Comparison of ENCODE assay signal across 13 cellular contexts in genomic region chr18:68733693-68734092, GRCh38. TPM values are rescaled to one million over a fixed set of nuclear protein-coding genes. Genes with fewer than 3 reads are reported as not detected.
A peak's percentile ranks its signal among the peaks of the same experiment; 100 is the strongest.
DNase-seq lines count a peak whose midpoint lies in the region; ATAC-seq, FAIRE-seq and TF ChIP-seq lines count a peak whose summit lies in the region.
"Had no signal": no experiment of that assay in that cellular context is flagged by ENCODE, and none has a peak within 500 bp of the region (broad histone marks: within the 10 kb centered on the region; RNA-seq: fewer than 3 reads in every experiment).

No MANE protein-coding gene starts in this region.

- H3K27me3 ChIP-seq in gastrocnemius medialis: no peaks in the 10 kb centered on the region
- H3K27me3 ChIP-seq: left lung had no signal

- no peaks in the 10 kb centered on the region for H3K36me3 Mint-ChIP-seq in activated T-cell treated with anti-CD3 and anti-CD28 coated beads, Interleukin-2, amount 50 U/mL, for 72 hours (ENCODE audit: insufficient read depth in 2 of 2)

- H3K4me3 ChIP-seq in A549: no peak overlapping the region
- no peak overlapping the region for H3K4me3 ChIP-seq in HEK293 (ENCODE audit: low read depth, low read length)
- H3K4me3 ChIP-seq in fibroblast of mammary gland (ENCODE audit: control insufficient read depth, low read depth, low read length): no peak overlapping the region
- H3K4me3 ChIP-seq in gastrocnemius medialis: no peak overlapping the region
- H3K4me3 ChIP-seq: left lung had no signal

- no peak for TF ChIP-seq RAD21 in A549 (conservative IDR thresholded peaks at IDR 0.05 in 1 of 2, IDR thresholded peaks at IDR 0.05 in 1 of 2)

- WGBS in A549 (ENCODE audit: missing lambda C conversion rate): 5% methylated on average over 6 of the region's 6 CpGs

- TF ChIP-seq CTCF in A549 (IDR thresholded peaks at IDR 0.05) (no peak), HEK293 (tag by site-specific recombination; IDR thresholded peaks at IDR 0.05) (no peak), RWPE1 (conservative IDR thresholded peaks at IDR 0.05; ENCODE audit: low read depth) (0 out of 2 replicates have a peak, but pooled peaks have one; percentile 13), fibroblast of mammary gland (conservative IDR thresholded peaks at IDR 0.05; ENCODE audit: control insufficient read depth, insufficient read depth, low read depth, low read length) (no peak), gastrocnemius medialis (IDR thresholded peaks at IDR 0.05 in 4 of 5, conservative IDR thresholded peaks at IDR 0.05 in 1 of 5) (no peak)

- H3K27ac Mint-ChIP-seq in activated T-cell treated with anti-CD3 and anti-CD28 coated beads, Interleukin-2, amount 50 U/mL, for 72 hours: no peak overlapping the region
- H3K27ac Mint-ChIP-seq: activated naive CD4-positive, alpha-beta T cell treated with anti-CD3 and anti-CD28 coated beads for 36 hours had no signal

- POLR2A ChIA-PET in A549 (lab: Yijun Ruan, JAX) (no interaction called here), HEK293 (lab: Yijun Ruan, JAX) (no interaction called here), RWPE1 (lab: Yijun Ruan, JAX; ENCODE audit: low non-redundant PET) (no interaction called here)

- no peaks in the 10 kb centered on the region for H3K27me3 Mint-ChIP-seq in activated T-cell treated with anti-CD3 and anti-CD28 coated beads, Interleukin-2, amount 50 U/mL, for 72 hours (ENCODE audit: low read depth)
- H3K27me3 Mint-ChIP-seq: stimulated activated naive CD8-positive, alpha-beta T cell treated with anti-CD3 and anti-CD28 coated beads, Interleukin-15, amount 100 ng/mL, for 72 hours had no signal

- peak in 1 of 2 experiments; percentile 18 for DNase-seq in A549 (ENCODE audit: low read depth in 1 of 2, low spot score in 1 of 2)
- no peak for DNase-seq in RWPE1 (ENCODE audit: low spot score)
- DNase-seq in fibroblast of mammary gland (ENCODE audit: low read depth): peak; percentile 25
- DNase-seq in NCI-H1105 treated with DMSO at 0.1 percent for 48 hours (lab: John Stamatoyannopoulos, UW): no peak
- DNase-seq in GOT3 (lab: John Stamatoyannopoulos, UW): no peak
- DNase-seq in gastrocnemius medialis: no peak
- no peak for DNase-seq in activated T-cell treated with anti-CD3 and anti-CD28 coated beads, Interleukin-2, amount 50 U/mL, for 72 hours
- DNase-seq: activated naive CD4-positive, alpha-beta T cell treated with anti-CD3 and anti-CD28 coated beads for 36 hours; left lung; NCI-H1417 treated with DMSO at 0.1 percent for 48 hours; NCI-H446; stimulated activated naive CD8-positive, alpha-beta T cell treated with anti-CD3 and anti-CD28 coated beads, Interleukin-15, amount 100 ng/mL, for 72 hours had no signal

- no peak for TF ChIP-seq POLR2A in A549 (IDR thresholded peaks at IDR 0.05; ENCODE audit: low read length)
- TF ChIP-seq POLR2A in gastrocnemius medialis (IDR thresholded peaks at IDR 0.05): no peak

- H3K4me1 ChIP-seq in A549: no peaks in the 10 kb centered on the region
- H3K4me1 ChIP-seq in HEK293 (ENCODE audit: control insufficient read depth, insufficient read depth, low read length): peaks cover 3% of the 10 kb centered on the region
- no peaks in the 10 kb centered on the region for H3K4me1 ChIP-seq in gastrocnemius medialis
- H3K4me1 ChIP-seq: left lung had no signal

- H3K36me3 ChIP-seq in HEK293 (ENCODE audit: control insufficient read depth in 2 of 2, insufficient read depth in 1 of 2, low read length in 2 of 2) (no peaks in the 10 kb centered on the region), gastrocnemius medialis (no peaks in the 10 kb centered on the region)
- H3K36me3 ChIP-seq: left lung had no signal

- CTCF ChIA-PET in A549 (lab: Yijun Ruan, JAX): interaction anchor here (1.1 kb wide), 1 partner anchor 73 kb away, joined by 3 read pairs; no protein-coding TSS in a partner anchor
- CTCF ChIA-PET in HEK293 (lab: Yijun Ruan, JAX): interaction anchor here (0.5 to 1.1 kb wide), 8 partner anchors 68 to 1693 kb away, joined by 3 to 4 read pairs (median 3); no protein-coding TSS in a partner anchor
- CTCF ChIA-PET in RWPE1 (lab: Yijun Ruan, JAX): no interaction called here

- ATAC-seq in A549 (peak; percentile 43 to 53; a peak in 2 of 6 replicates), gastrocnemius medialis (no peak)
- ATAC-seq in activated T-cell treated with anti-CD3 and anti-CD28 coated beads, Interleukin-2, amount 50 U/mL, for 72 hours (replicated peaks in 1 of 2): no peak
- ATAC-seq: left lung; stimulated activated naive CD8-positive, alpha-beta T cell treated with anti-CD3 and anti-CD28 coated beads, Interleukin-15, amount 100 ng/mL, for 72 hours had no signal

- 0 out of 3 replicates have a peak overlapping the region, but pooled peaks have one; percentile 17 for H3K4me2 ChIP-seq in A549

- H3K9me3 ChIP-seq in A549 (no peaks in the 10 kb centered on the region), HEK293 (ENCODE audit: control insufficient read depth, insufficient read depth, low read depth, low read length) (no peaks in the 10 kb centered on the region), gastrocnemius medialis (no peaks in the 10 kb centered on the region)
- H3K9me3 ChIP-seq: left lung had no signal

- intact Hi-C loops in gastrocnemius medialis (cut with DNase I; ENCODE audit: low total_unique reads): no loop called here

- in situ Hi-C loops in gastrocnemius medialis (cut with MboI; ENCODE audit: low sequenced_read_pairs in 4 of 4): no loop called here

- FAIRE-seq in A549 (lab: Jason Lieb, UNC): no peak

- no peaks in the 10 kb centered on the region for H3K9me3 Mint-ChIP-seq in activated T-cell treated with anti-CD3 and anti-CD28 coated beads, Interleukin-2, amount 50 U/mL, for 72 hours
- H3K9me3 Mint-ChIP-seq: activated naive CD4-positive, alpha-beta T cell treated with anti-CD3 and anti-CD28 coated beads for 36 hours; stimulated activated naive CD8-positive, alpha-beta T cell treated with anti-CD3 and anti-CD28 coated beads, Interleukin-15, amount 100 ng/mL, for 72 hours had no signal

- H3K4me3 Mint-ChIP-seq in activated T-cell treated with anti-CD3 and anti-CD28 coated beads, Interleukin-2, amount 50 U/mL, for 72 hours: no peak overlapping the region
- H3K4me3 Mint-ChIP-seq: activated naive CD4-positive, alpha-beta T cell treated with anti-CD3 and anti-CD28 coated beads for 36 hours; stimulated activated naive CD8-positive, alpha-beta T cell treated with anti-CD3 and anti-CD28 coated beads, Interleukin-15, amount 100 ng/mL, for 72 hours had no signal

- no peak for TF ChIP-seq EP300 in A549 (IDR thresholded peaks at IDR 0.05)

- H3K27ac ChIP-seq in A549 (no peak overlapping the region), HEK293 (ENCODE audit: extremely low read depth, low read depth, low read length) (no peak overlapping the region), RWPE1 (no peak overlapping the region), gastrocnemius medialis (no peak overlapping the region)
- H3K27ac ChIP-seq: left lung had no signal

- peaks cover 5% of the 10 kb centered on the region for H3K4me1 Mint-ChIP-seq in activated T-cell treated with anti-CD3 and anti-CD28 coated beads, Interleukin-2, amount 50 U/mL, for 72 hours (ENCODE audit: low read depth)
- H3K4me1 Mint-ChIP-seq: stimulated activated naive CD8-positive, alpha-beta T cell treated with anti-CD3 and anti-CD28 coated beads, Interleukin-15, amount 100 ng/mL, for 72 hours had no signal

TF ChIP-seq in HEK293, 187 proteins besides CTCF, POLR2A, EP300 and RAD21:
- TF ChIP-seq ZNF654 (tag by site-specific recombination; IDR thresholded peaks at IDR 0.05; ENCODE audit: low read depth) (peak; percentile 30), ZIC2 (tag by site-specific recombination; IDR thresholded peaks at IDR 0.05) (no peak)
TF ChIP-seq in HEK293: peak in this region for 1.

RNA-seq across cellular contexts. Expression of gene TMX3, which starts 18.8 kb away (rescaled TPM):
- polyA plus RNA-seq in A549 (2011; rRNA removed): 44.2 and 49.8 TPM in 2 replicates
- polyA plus RNA-seq in A549 (2012; cell fraction: cytosol; rRNA removed): 7.0 and 8.6 TPM in 2 replicates
- 9.8 and 15.0 TPM in 2 replicates for polyA plus RNA-seq in A549 (2012; cell fraction: nucleus; rRNA removed)
- 27.8 to 29.6 TPM (median 29.3 TPM) in 3 replicates for polyA plus RNA-seq in A549 (2017; fragmentation: RNase III; extraction: RNeasy Plus Mini Kit Qiagen cat#74134 plus additional on column Dnase treatment)
- polyA minus RNA-seq in A549 (2011; rRNA and poly(A)+ RNA removed): 29.0 and 35.4 TPM in 2 replicates
- total RNA-seq in gastrocnemius medialis: 10 to 100 TPM; 13.7 to 23.3 (median 16.7) TPM
- 10 to 100 TPM; 69.5 to 79.6 TPM for total RNA-seq in activated T-cell treated with anti-CD3 and anti-CD28 coated beads, Interleukin-2, amount 50 U/mL, for 72 hours

Comparison
In these comparisons a context has a peak if more than half of its experiments do, and no peak if none do; other contexts are left out.
1. ATAC-seq: peak in A549 (2 of 2); none in gastrocnemius medialis (0 of 2) and activated T-cell treated with anti-CD3 and anti-CD28 coated beads, Interleukin-2, amount 50 U/mL, for 72 hours (0 of 2).